8 cellular contexts compared by ENCODE assay signal in the genomic region with DNA sequence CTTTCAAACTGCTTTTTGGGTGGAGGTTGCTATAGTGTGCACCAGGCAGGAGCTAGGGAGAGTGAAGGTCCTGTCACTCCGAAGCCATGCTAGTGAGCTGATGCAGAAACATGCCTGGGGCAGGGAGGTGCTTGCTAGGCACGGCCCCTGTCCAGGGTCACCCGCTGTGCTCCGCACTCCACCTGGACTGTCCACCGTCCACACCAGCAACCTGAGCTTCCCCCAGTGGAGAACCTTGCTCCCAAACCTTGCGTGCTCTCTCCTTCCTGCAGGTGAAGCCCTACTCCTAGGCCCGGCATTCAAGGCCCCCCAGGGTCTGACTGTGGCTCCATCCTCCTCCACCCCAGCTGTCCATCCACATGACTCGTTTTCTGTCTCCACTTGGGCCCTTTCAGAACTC. TPM values are rescaled to one million over a fixed set of nuclear protein-coding genes. Genes with fewer than 3 reads are reported as not detected.
"Had no signal": no experiment of that assay in that cellular context is flagged by ENCODE, and none has a peak within 500 bp of the region (broad histone marks: within the 10 kb centered on the region; RNA-seq: fewer than 3 reads in every experiment).

No MANE protein-coding gene starts in this region.

- H3K27ac Mint-ChIP-seq: GM23338, H9, IgD-negative memory B cell had no signal

- FAIRE-seq: H1, H54, HTR-8/SVneo had no signal

- DNase-seq: H9, HCEC 1CT had no signal

- H3K4me1 Mint-ChIP-seq: GM23338, IgD-negative memory B cell had no signal

- H3K4me3 Mint-ChIP-seq: GM23338, H9, IgD-negative memory B cell had no signal

- ATAC-seq: GM23338 had no signal

- H3K4me3 ChIP-seq: GM23338 had no signal

- H3K4me2 ChIP-seq: GM23338 had no signal

- H2AFZ ChIP-seq: GM23338 had no signal

RNA-seq across cellular contexts. Expression of a gene that starts 12.3 kb away (rescaled TPM):
- total RNA-seq: HT-29 had no signal
- polyA plus RNA-seq: IgD-negative memory B cell had no signal
